In the genomic region with DNA sequence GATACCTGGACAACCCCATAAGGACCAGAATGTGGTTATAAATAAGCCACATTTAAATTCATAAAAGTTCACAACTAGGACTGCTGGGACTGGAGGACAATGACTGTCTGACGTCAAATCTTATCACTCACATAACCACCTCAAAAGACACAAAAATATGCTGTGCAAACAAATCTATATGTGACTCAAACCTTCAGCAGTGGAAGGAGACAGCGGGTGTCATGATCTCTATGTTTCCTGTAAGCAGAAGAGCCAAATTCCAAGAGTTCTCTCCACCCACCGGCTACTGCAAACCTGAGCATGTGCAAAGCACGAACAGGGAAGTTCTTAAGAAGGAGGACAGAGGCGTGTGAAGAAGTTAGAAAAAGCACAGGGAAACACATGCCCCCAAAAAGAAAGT, we compare ENCODE assay signal across 1 cellular context.
TF ChIP-seq lines count a peak whose summit lies in the region.

No MANE protein-coding gene starts in this region.

TF ChIP-seq in IMR-90, 13 proteins besides CTCF, POLR2A, EP300 and RAD21:
- TF ChIP-seq NFE2L2 (IDR thresholded peaks at IDR 0.05; ENCODE audit: low read depth, low read length) (no peak), MXI1 (IDR thresholded peaks at IDR 0.05; ENCODE audit: borderline replicate concordance, low read depth, low read length) (no peak), MAZ (IDR thresholded peaks at IDR 0.05; ENCODE audit: borderline replicate concordance, low read depth, low read length) (no peak), RCOR1 (IDR thresholded peaks at IDR 0.05; ENCODE audit: insufficient replicate concordance, low read length) (no peak), ELK1 (IDR thresholded peaks at IDR 0.05; ENCODE audit: borderline replicate concordance, low read depth, low read length) (no peak), FOS (IDR thresholded peaks at IDR 0.05; ENCODE audit: low read depth, low read length) (no peak), CEBPB (IDR thresholded peaks at IDR 0.05; ENCODE audit: low read depth, low read length) (no peak), USF2 (IDR thresholded peaks at IDR 0.05; ENCODE audit: low read depth, low read length) (no peak), MAFK (IDR thresholded peaks at IDR 0.05; ENCODE audit: low read depth, low read length) (no peak), BHLHE40 (IDR thresholded peaks at IDR 0.05; ENCODE audit: low read depth, low read length) (no peak), RFX5 (IDR thresholded peaks at IDR 0.05; ENCODE audit: low read depth, low read length) (no peak)
